ENCODE assay signal across 10 cellular contexts in the genomic region with DNA sequence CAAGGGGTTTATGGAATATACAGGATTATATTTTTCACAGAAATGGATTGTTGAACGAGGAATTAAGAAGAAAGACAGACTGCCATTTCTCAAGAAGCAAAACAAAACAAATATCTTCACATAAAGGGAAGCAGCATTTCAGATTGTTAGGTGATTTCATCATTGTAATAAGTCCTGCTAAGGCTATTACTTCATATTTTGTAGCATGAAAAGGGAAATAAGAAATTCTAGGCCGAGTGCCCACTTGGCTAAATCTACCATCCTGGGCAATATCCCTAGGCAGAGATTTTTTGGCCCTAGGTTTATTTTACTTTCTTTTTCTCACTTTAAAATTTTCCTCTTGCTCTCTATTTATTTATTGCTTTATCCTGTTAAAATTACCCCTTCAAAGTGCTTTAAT.
A peak's percentile ranks its signal among the peaks of the same experiment; 100 is the strongest.
DNase-seq lines count a peak whose midpoint lies in the region; ATAC-seq, FAIRE-seq and TF ChIP-seq lines count a peak whose summit lies in the region.
"Had no signal": no experiment of that assay in that cellular context is flagged by ENCODE, and none has a peak within 500 bp of the region (broad histone marks: within the 10 kb centered on the region; RNA-seq: fewer than 3 reads in every experiment).

No MANE protein-coding gene starts in this region.

- peak; percentile 17 for FAIRE-seq in pancreas (lab: Jason Lieb, UNC)

- in situ Hi-C loops in ACHN (cut with HindIII; ENCODE audit: low pct_ligation_motif_present, low pct_unique_long_range_greater_than_20kb, low sequenced_read_pairs), result no loop called here

- no peaks in the 10 kb centered on the region for H3K27me3 ChIP-seq in pancreas

- WGBS in pancreas, 2 donors, result 66 to 81% methylated on average over 2 of the region's 2 CpGs

- no peaks in the 10 kb centered on the region for H3K36me3 ChIP-seq in pancreas

- H3K4me3 ChIP-seq in fibroblast of pulmonary artery (replicated peaks; ENCODE audit: low read depth, low read length) (peak overlapping the region; percentile 20), pancreas (no peak overlapping the region)

- H3K9me3 ChIP-seq in pancreas, result no peaks in the 10 kb centered on the region

- TF ChIP-seq CTCF in fibroblast of pulmonary artery (IDR thresholded peaks at IDR 0.05; ENCODE audit: low read length, missing control alignments) (no peak), pancreas (IDR thresholded peaks at IDR 0.05) (no peak), GM10266 (IDR thresholded peaks at IDR 0.05; ENCODE audit: control insufficient read depth, insufficient read depth, low read depth, missing control alignments) (no peak)

- H3K27ac ChIP-seq in pancreas, result no peak overlapping the region

- peak; percentile 67 for DNase-seq in GM03348 (ENCODE audit: low spot score)
- peak; percentile 15 for DNase-seq in SKM-1 (lab: John Stamatoyannopoulos, UW; ENCODE audit: unreplicated experiment)
- DNase-seq in fibroblast of pulmonary artery (ENCODE audit: low read depth), result peak; percentile 71
- DNase-seq in pancreas, result no peak
- no peak for DNase-seq in GM10266 (ENCODE audit: extremely low spot score)
- no peak for DNase-seq in ACHN
- DNase-seq: CD8-positive, alpha-beta memory T cell had no signal

- peaks cover 0 to 7% (median 0%) of the 10 kb centered on the region in 3 donors for H3K4me1 ChIP-seq in pancreas

- peak in 3 of 4 donors; percentile 38 to 72 (median 40) for ATAC-seq in pancreas
- ATAC-seq in HG02885 (IDR thresholded peaks at IDR 0.05; ENCODE audit: poor library complexity, unreplicated experiment), result no peak
- no peak for ATAC-seq in HG02884 (IDR thresholded peaks at IDR 0.05; ENCODE audit: unreplicated experiment)
- ATAC-seq: natural killer cell treated with Interleukin-12 subunit alpha and Interleukin-12 subunit beta and Interleukin-15 and Interleukin-18, amount 100 ng/mL, for 72 hours had no signal

- intact Hi-C loops in pancreas (cut with DNase I), result no loop called here

Comparison
In these comparisons a context has a peak if more than half of its experiments do, and no peak if none do; other contexts are left out.
1. DNase-seq: peak in GM03348 (single experiment), SKM-1 (single experiment) and fibroblast of pulmonary artery (single experiment); none in pancreas (0 of 6), GM10266 (single experiment) and ACHN (single experiment).
2. ATAC-seq: peak in pancreas (3 of 4); none in HG02885 (single experiment) and HG02884 (single experiment).